Comparison of ENCODE assay signal across 17 cellular contexts in genomic region chr13:36447501-36447900, GRCh38. TPM values are rescaled to one million over a fixed set of nuclear protein-coding genes. Genes with fewer than 3 reads are reported as not detected.
DNase-seq lines count a peak whose midpoint lies in the region; ATAC-seq, FAIRE-seq and TF ChIP-seq lines count a peak whose summit lies in the region.
"Had no signal": no experiment of that assay in that cellular context is flagged by ENCODE, and none has a peak within 500 bp of the region (broad histone marks: within the 10 kb centered on the region; RNA-seq: fewer than 3 reads in every experiment).

No MANE protein-coding gene starts in this region.

- no peaks in the 10 kb centered on the region for H3K79me1 ChIP-seq in H1 (ENCODE audit: low read depth, low read length)

- no peak for TF ChIP-seq RAD21 in H1 (IDR thresholded peaks at IDR 0.05 in 1 of 2, conservative IDR thresholded peaks at IDR 0.05 in 1 of 2; ENCODE audit: low read depth in 2 of 2, low read length in 2 of 2)

- H2BK5ac ChIP-seq in H1 (ENCODE audit: low read depth, low read length): no peak overlapping the region

- intact Hi-C loops in right cardiac atrium (cut with DNase I): no loop called here
- intact Hi-C loops in heart right ventricle (cut with DNase I): no loop called here

- no peaks in the 10 kb centered on the region for H3K4me1 ChIP-seq in right cardiac atrium (ENCODE audit: control insufficient read depth, insufficient read depth, low read length)
- H3K4me1 ChIP-seq in heart right ventricle: no peaks in the 10 kb centered on the region
- H3K4me1 ChIP-seq in H1 (replicated peaks in 1 of 4; ENCODE audit: control insufficient read depth in 3 of 4, insufficient read depth in 4 of 4, low read length in 3 of 4): peaks cover 0 to 4% (median under 1%) of the 10 kb centered on the region in 4 experiments; a peak in 1 of 7 replicates

- no peak overlapping the region for H3K4me2 ChIP-seq in H1 (ENCODE audit: insufficient read depth in 1 of 2, low read depth in 2 of 2, low read length in 2 of 2)
- H3K4me2 ChIP-seq: BLaER1, PC-9 had no signal

- CTCF ChIA-PET in H1 (lab: Charles Lee; ENCODE audit: partially characterized antibody): interaction anchor here (0.8 to 1.7 kb wide), 8 partner anchors 11 to 392 kb away, joined by 3 to 8 read pairs (median 3); no protein-coding TSS in a partner anchor

- H3K23ac ChIP-seq in H1 (ENCODE audit: insufficient read length): no peak overlapping the region

- no peak overlapping the region for H4K8ac ChIP-seq in H1 (ENCODE audit: extremely low read depth, insufficient read depth, low read length)

- TF ChIP-seq CTCF in heart right ventricle (IDR thresholded peaks at IDR 0.05): no peak
- no peak for TF ChIP-seq CTCF in H1 (IDR thresholded peaks at IDR 0.05; ENCODE audit: control extremely low read depth in 1 of 3, insufficient read depth in 1 of 3, low read depth in 1 of 3, low read length in 3 of 3)
- no peak for TF ChIP-seq CTCF in fibroblast of the aortic adventitia (IDR thresholded peaks at IDR 0.05; ENCODE audit: insufficient read depth, low read length)

- no peaks in the 10 kb centered on the region for H4K20me1 ChIP-seq in H1 (replicated peaks in 1 of 2; ENCODE audit: control insufficient read depth in 1 of 2, insufficient read depth in 2 of 2, low read length in 2 of 2)
- H4K20me1 ChIP-seq: BLaER1 had no signal

- no peak overlapping the region for H3K9ac ChIP-seq in H1 (replicated peaks in 1 of 4; ENCODE audit: extremely low read depth in 1 of 4, low read depth in 3 of 4, low read length in 3 of 4)
- H3K9ac ChIP-seq: BLaER1 had no signal

- H2BK12ac ChIP-seq in H1 (ENCODE audit: low read depth, low read length): 0 out of 2 replicates have a peak overlapping the region, but pooled peaks have one; percentile 23

- H3K27me3 ChIP-seq in right cardiac atrium (ENCODE audit: control insufficient read depth, insufficient read depth): no peaks in the 10 kb centered on the region
- peaks cover 0 to 47% (median 7%) of the 10 kb centered on the region in 7 donors for H3K27me3 ChIP-seq in heart right ventricle
- H3K27me3 ChIP-seq in H1 (replicated peaks in 1 of 4; ENCODE audit: control insufficient read depth in 3 of 4, extremely low read depth in 1 of 4, insufficient read depth in 3 of 4, low read length in 3 of 4): no peaks in the 10 kb centered on the region
- H3K27me3 ChIP-seq: BLaER1 had no signal

- H4K91ac ChIP-seq in H1 (replicated peaks; ENCODE audit: insufficient read length, low read length): no peak overlapping the region

- no peak overlapping the region for H3K27ac ChIP-seq in right cardiac atrium (ENCODE audit: low read length)
- H3K27ac ChIP-seq in heart right ventricle: no peak overlapping the region
- H3K27ac ChIP-seq in H1 (ENCODE audit: low read depth, low read length): no peak overlapping the region
- H3K27ac ChIP-seq: 22Rv1, BLaER1, PC-9 had no signal

- no peak overlapping the region for H3K4ac ChIP-seq in H1 (replicated peaks; ENCODE audit: insufficient read length, low read depth, low read length)

- H3K23me2 ChIP-seq in H1 (ENCODE audit: low read depth, low read length): no peaks in the 10 kb centered on the region

- H3K14ac ChIP-seq in H1 (ENCODE audit: insufficient read length): no peak overlapping the region

- no peak overlapping the region for H2AK5ac ChIP-seq in H1 (ENCODE audit: low read depth, low read length)

- no peaks in the 10 kb centered on the region for H3K79me2 ChIP-seq in H1 (ENCODE audit: control insufficient read depth in 1 of 2, insufficient read depth in 2 of 2, low read length in 2 of 2)

- no peaks in the 10 kb centered on the region for H3K36me3 ChIP-seq in heart right ventricle
- H3K36me3 ChIP-seq in H1 (ENCODE audit: control insufficient read depth in 2 of 4, insufficient read depth in 4 of 4, low read length in 3 of 4): no peaks in the 10 kb centered on the region
- H3K36me3 ChIP-seq: BLaER1 had no signal

- H3K18ac ChIP-seq in H1 (ENCODE audit: extremely low read depth, low read length): no peak overlapping the region

- ATAC-seq in right cardiac atrium (peak in 1 of 2 donors; percentile 33), heart right ventricle (no peak), HG03439 (IDR thresholded peaks at IDR 0.05; ENCODE audit: unreplicated experiment) (no peak), GM19324 (IDR thresholded peaks at IDR 0.05; ENCODE audit: low FRiP score, unreplicated experiment) (no peak)
- ATAC-seq: CD8-positive, alpha-beta T cell; K562 had no signal

- WGBS in right cardiac atrium: 68% methylated on average over 7 of the region's 7 CpGs
- 72 to 77% methylated on average over 7 of the region's 7 CpGs for WGBS in heart right ventricle, 2 donors
- WGBS in H1 (ENCODE audit: extremely low coverage in 1 of 2, insufficient coverage in 1 of 2, insufficient read length in 1 of 2, insufficient replicate concordance in 2 of 2, low coverage in 1 of 2, low lambda C conversion rate in 2 of 2, missing lambda C conversion rate in 1 of 2), 2 experiments: 87% methylated on average over 7 of the region's 7 CpGs; no CpG with 5 or more reads in 1 of the 2 experiments

- no peak overlapping the region for H2BK20ac ChIP-seq in H1 (ENCODE audit: low read length)

- no peak overlapping the region for H4K5ac ChIP-seq in H1 (ENCODE audit: insufficient read length, low read depth, low read length)

- DNase-seq in right cardiac atrium: peak in 2 of 3 donors; percentile 29 to 47
- no peak for DNase-seq in heart right ventricle
- no peak for DNase-seq in H1 (ENCODE audit: low read depth in 1 of 2, low spot score in 2 of 2)
- peak; percentile 67 for DNase-seq in fibroblast of the aortic adventitia (ENCODE audit: low read depth)
- no peak for DNase-seq in NCI-H187 treated with DMSO at 0.1 percent for 48 hours (lab: John Stamatoyannopoulos, UW)
- DNase-seq in middle frontal gyrus (ENCODE audit: extremely low spot score, low spot score): no peak
- DNase-seq: CD8-positive, alpha-beta T cell; NCI-H1436; NCI-H2029 treated with DMSO at 0.1 percent for 48 hours; NCI-H2171 treated with DMSO at 0.1 percent for 48 hours; NCI-H748 treated with DMSO at 0.1 percent for 48 hours; PC-9 had no signal

- TF ChIP-seq EP300 in H1 (IDR thresholded peaks at IDR 0.05; ENCODE audit: borderline replicate concordance in 1 of 2, low read depth in 2 of 2, low read length in 2 of 2): no peak

- H2BK120ac ChIP-seq in H1 (replicated peaks; ENCODE audit: low read depth, low read length): no peak overlapping the region

- POLR2A ChIA-PET in H1 (lab: Charles Lee; ENCODE audit: partially characterized antibody): no interaction called here

- H3K56ac ChIP-seq in H1 (replicated peaks; ENCODE audit: insufficient read length, low read depth, low read length): no peak overlapping the region

- FAIRE-seq in H1 (lab: Jason Lieb, UNC): no peak
- FAIRE-seq: K562 had no signal

- no peak overlapping the region for H2AFZ ChIP-seq in H1 (ENCODE audit: low read length)
- H2AFZ ChIP-seq: PC-9 had no signal

- H3K9me3 ChIP-seq in right cardiac atrium (ENCODE audit: control insufficient read depth, low read length) (no peaks in the 10 kb centered on the region), heart right ventricle (no peaks in the 10 kb centered on the region), H1 (ENCODE audit: insufficient read depth in 2 of 2, low read depth in 1 of 2, low read length in 1 of 2) (no peaks in the 10 kb centered on the region; a peak in 1 of 4 replicates)
- H3K9me3 ChIP-seq: BLaER1 had no signal

- TF ChIP-seq POLR2A in H1 (IDR thresholded peaks at IDR 0.05; ENCODE audit: control extremely low read depth in 1 of 2, low read depth in 2 of 2, low read length in 2 of 2): no peak

- no peak overlapping the region for H3K4me3 ChIP-seq in right cardiac atrium (ENCODE audit: low read length)
- no peak overlapping the region for H3K4me3 ChIP-seq in heart right ventricle
- no peak overlapping the region for H3K4me3 ChIP-seq in H1 (ENCODE audit: extremely low read depth in 1 of 4, insufficient read depth in 2 of 4, low read depth in 3 of 4, low read length in 4 of 4)
- H3K4me3 ChIP-seq in fibroblast of the aortic adventitia (ENCODE audit: low read depth, low read length): no peak overlapping the region
- H3K4me3 ChIP-seq: BLaER1, K562, PC-9 had no signal

- H2BK15ac ChIP-seq in H1 (ENCODE audit: low read length): 0 out of 2 replicates have a peak overlapping the region, but pooled peaks have one; percentile 31

TF ChIP-seq in H1, 55 proteins besides CTCF, POLR2A, EP300 and RAD21:
- TF ChIP-seq TEAD4 (IDR thresholded peaks at IDR 0.05; ENCODE audit: low read depth, low read length) (no peak), KDM1A (IDR thresholded peaks at IDR 0.05; ENCODE audit: borderline replicate concordance, low read length) (no peak), PHF8 (conservative IDR thresholded peaks at IDR 0.05; ENCODE audit: low read depth, low read length) (no peak), TBP (IDR thresholded peaks at IDR 0.05; ENCODE audit: low read depth, low read length) (no peak), POU5F1 (IDR thresholded peaks at IDR 0.05; ENCODE audit: low read depth, low read length) (no peak), RBBP5 (IDR thresholded peaks at IDR 0.05; ENCODE audit: borderline replicate concordance, low read depth, low read length) (no peak), FOSL1 (IDR thresholded peaks at IDR 0.05; ENCODE audit: insufficient read depth, low read depth, low read length) (no peak), CBX8 (IDR thresholded peaks at IDR 0.05; ENCODE audit: borderline replicate concordance, low read depth, low read length) (no peak), SIN3A (conservative IDR thresholded peaks at IDR 0.05 in 1 of 2, IDR thresholded peaks at IDR 0.05 in 1 of 2; ENCODE audit: low read depth in 1 of 2, low read length in 2 of 2) (no peak), ZNF274 (IDR thresholded peaks at IDR 0.05; ENCODE audit: borderline replicate concordance, extremely low read depth, low read length) (no peak), JUND (IDR thresholded peaks at IDR 0.05; ENCODE audit: low read length) (no peak)

RNA-seq across cellular contexts. Expression of gene CCNA1, which starts 15.2 kb away (rescaled TPM):
- total RNA-seq in right cardiac atrium: not detected
- polyA plus RNA-seq in right cardiac atrium: 0.20 TPM
- 1 to 10 TPM in 1 of 10 donors, under 1 TPM in 6, not detected in 3; 0.20 to 1.1 (median 0.41) TPM for total RNA-seq in heart right ventricle
- polyA plus RNA-seq in heart right ventricle: under 1 TPM; 0.22 to 0.29 TPM
- 4.0 and 4.1 TPM in 2 replicates for total RNA-seq in H1 (2021; fragmentation: NEBNext Ultra II Directional; extraction: Animal tissue kit (Norgen Biotek cat#: 25700))
- polyA plus RNA-seq in H1 (2011; rRNA removed): 2.2 and 2.7 TPM in 2 replicates
- polyA plus RNA-seq in H1 (2011; cell fraction: cytosol; rRNA removed): 3.2 TPM
- polyA plus RNA-seq in H1 (2011; cell fraction: nucleus; rRNA removed): 1.6 TPM
- 1.5 to 2.2 TPM (median 1.8 TPM) in 4 replicates for polyA plus RNA-seq in H1 (2012, experiment 1 of 2)
- polyA plus RNA-seq in H1 (2012, experiment 2 of 2): 0.34 TPM
- polyA plus RNA-seq in H1 (2013, experiment 1 of 2): 3.0 TPM
- 3.1 TPM for polyA plus RNA-seq in H1 (2013, experiment 2 of 2)
- polyA minus RNA-seq in H1 (2011; rRNA and poly(A)+ RNA removed): 1.2 and 2.3 TPM in 2 replicates
- 0.95 TPM for polyA minus RNA-seq in H1 (2011; cell fraction: cytosol; rRNA and poly(A)+ RNA removed)
- polyA minus RNA-seq in H1 (2011; cell fraction: nucleus; rRNA and poly(A)+ RNA removed): 1.2 TPM
- 0.09 TPM in 1 of 2 replicates, not detected in the other for total RNA-seq in fibroblast of the aortic adventitia (ENCODE audit: low replicate concordance)
- total RNA-seq: CD8-positive, alpha-beta T cell; K562; PC-9 had no signal

Comparison
In these comparisons a context has a peak if more than half of its experiments do, and no peak if none do; other contexts are left out.
1. DNase-seq: peak in right cardiac atrium (2 of 3) and fibroblast of the aortic adventitia (single experiment); none in heart right ventricle (0 of 2), H1 (0 of 2), NCI-H187 treated with DMSO at 0.1 percent for 48 hours (single experiment) and middle frontal gyrus (single experiment).